In genomic region chr10:36578306-36578705, GRCh38 we compare ENCODE assay signal across 23 cellular contexts.
DNase-seq lines count a peak whose midpoint lies in the region; ATAC-seq, FAIRE-seq and TF ChIP-seq lines count a peak whose summit lies in the region.
"Had no signal": no experiment of that assay in that cellular context is flagged by ENCODE, and none has a peak within 500 bp of the region (broad histone marks: within the 10 kb centered on the region; RNA-seq: fewer than 3 reads in every experiment).

No MANE protein-coding gene starts in this region.

- H3K36me3 Mint-ChIP-seq in astrocyte (ENCODE audit: low read depth, unreplicated experiment) = no peaks in the 10 kb centered on the region

- no peak overlapping the region for H2AFZ ChIP-seq in astrocyte (ENCODE audit: low read depth, low read length)

- no peaks in the 10 kb centered on the region for H4K20me1 ChIP-seq in astrocyte (ENCODE audit: insufficient read depth, low read length)

- no peaks in the 10 kb centered on the region for H3K79me2 ChIP-seq in astrocyte (ENCODE audit: insufficient read depth, low read length)

- no peaks in the 10 kb centered on the region for H3K27me3 ChIP-seq in astrocyte (ENCODE audit: insufficient read depth, low read length)
- H3K27me3 ChIP-seq: BE2C, esophagus squamous epithelium, spleen, uterus had no signal

- no peaks in the 10 kb centered on the region for H3K9me3 ChIP-seq in astrocyte (ENCODE audit: insufficient read depth, low read depth, low read length)
- H3K9me3 ChIP-seq: BE2C, esophagus squamous epithelium, uterus had no signal

- H3K4me1 ChIP-seq in astrocyte (ENCODE audit: insufficient read depth, low read length) = peaks cover 3% of the 10 kb centered on the region
- H3K4me1 ChIP-seq: BE2C, esophagus squamous epithelium, spleen, uterus had no signal

- peaks cover 6% of the 10 kb centered on the region for H3K4me1 Mint-ChIP-seq in astrocyte (ENCODE audit: low read depth, unreplicated experiment)
- H3K4me1 Mint-ChIP-seq: nephron progenitor cell had no signal

- H3K9ac ChIP-seq in astrocyte (ENCODE audit: low read length) = no peak overlapping the region

- TF ChIP-seq CTCF in AG10803 (conservative IDR thresholded peaks at IDR 0.05; ENCODE audit: low read length) = no peak
- TF ChIP-seq CTCF in astrocyte (IDR thresholded peaks at IDR 0.05; ENCODE audit: insufficient read depth, low read depth, low read length) = no peak

- H3K9me3 Mint-ChIP-seq in astrocyte (ENCODE audit: unreplicated experiment) = peaks cover 2% of the 10 kb centered on the region

- DNase-seq in AG10803 (ENCODE audit: low read depth) (peak; percentile 75), HT1080 (ENCODE audit: low read depth) (peak; percentile 88), astrocyte (ENCODE audit: low read depth) (peak; percentile 74), glomerular visceral epithelial cell (ENCODE audit: extremely low spot score) (peak; percentile 42), anterior cingulate cortex (lab: John Stamatoyannopoulos, UW) (no peak), SW480 (ENCODE audit: low spot score) (no peak), 8988T (no peak)
- DNase-seq: activated CD4-positive, alpha-beta T cell treated with anti-CD3 and anti-CD28 coated beads, Interleukin-2, amount 50 U/mL, for 48 hours; activated naive CD4-positive, alpha-beta T cell treated with anti-CD3 and anti-CD28 coated beads for 36 hours; activated T-cell treated with anti-CD3 and anti-CD28 coated beads, Interleukin-2, amount 50 U/mL, for 1 hour; BE2C; esophagus squamous epithelium; hypothalamus; NCI-H2029; nephron progenitor cell; NK-92 treated with Interleukin-12 subunit alpha and Interleukin-12 subunit beta, amount 100 ng/mL, for 24 hours; Right ventricle myocardium superior; spleen; stimulated activated CD8-positive, alpha-beta memory T cell treated with anti-CD3 and anti-CD28 coated beads, Interleukin-4, amount 100 ng/mL, for 48 hours; uterus had no signal

- no peaks in the 10 kb centered on the region for H3K36me3 ChIP-seq in astrocyte (ENCODE audit: insufficient read depth, low read length)
- H3K36me3 ChIP-seq: BE2C, esophagus squamous epithelium, spleen, uterus had no signal

- ATAC-seq in HG03439 (IDR thresholded peaks at IDR 0.05; ENCODE audit: unreplicated experiment) = no peak

- H3K4me3 Mint-ChIP-seq in astrocyte (ENCODE audit: unreplicated experiment) = no peak overlapping the region
- H3K4me3 Mint-ChIP-seq: activated naive CD4-positive, alpha-beta T cell treated with anti-CD3 and anti-CD28 coated beads for 36 hours; nephron progenitor cell had no signal

- peak overlapping the region; percentile 25 for H3K4me2 ChIP-seq in astrocyte (ENCODE audit: low read length)

- H3K27ac Mint-ChIP-seq in astrocyte (ENCODE audit: unreplicated experiment) = no peak overlapping the region
- H3K27ac Mint-ChIP-seq: activated naive CD4-positive, alpha-beta T cell treated with anti-CD3 and anti-CD28 coated beads for 36 hours; nephron progenitor cell had no signal

- FAIRE-seq in astrocyte (lab: Jason Lieb, UNC) = peak; percentile 73
- FAIRE-seq: G401.6, GM12892 had no signal

- H3K4me3 ChIP-seq in AG10803 (ENCODE audit: low read length) = no peak overlapping the region
- no peak overlapping the region for H3K4me3 ChIP-seq in astrocyte (ENCODE audit: insufficient read depth, low read depth, low read length)
- H3K4me3 ChIP-seq: esophagus squamous epithelium, spleen, uterus had no signal

- no peak overlapping the region for H3K27ac ChIP-seq in astrocyte (ENCODE audit: low read depth, low read length)
- H3K27ac ChIP-seq: esophagus squamous epithelium, spleen, uterus had no signal

- H3K27me3 Mint-ChIP-seq in astrocyte (ENCODE audit: low read depth, unreplicated experiment) = no peaks in the 10 kb centered on the region

Comparison
In these comparisons a context has a peak if more than half of its experiments do, and no peak if none do; other contexts are left out.
1. DNase-seq: peak in AG10803 (single experiment), HT1080 (single experiment), astrocyte (single experiment) and glomerular visceral epithelial cell (single experiment); none in anterior cingulate cortex (0 of 58), SW480 (single experiment) and 8988T (single experiment).